ENCODE assay signal across 14 cellular contexts in the genomic region with DNA sequence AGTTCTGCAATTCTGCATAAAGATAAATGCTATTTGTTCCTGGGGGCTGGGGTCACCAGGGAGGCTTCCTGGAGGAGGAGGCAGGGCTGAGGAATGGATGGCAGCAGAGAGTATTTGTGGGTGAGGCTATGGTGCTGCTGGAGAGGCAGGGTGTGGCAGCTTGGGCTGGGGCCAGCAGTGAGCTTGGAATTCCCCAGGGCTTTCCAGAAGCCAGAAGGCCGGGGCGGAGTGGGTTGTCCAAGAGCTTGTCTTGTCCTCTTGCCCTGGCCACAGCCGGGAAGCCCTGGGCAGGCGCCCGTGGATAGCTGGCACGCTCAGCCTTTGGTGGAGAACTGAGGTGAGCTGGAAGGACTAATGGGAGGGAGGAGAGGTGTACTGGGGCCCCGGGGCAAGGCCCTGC. TPM values are rescaled to one million over a fixed set of nuclear protein-coding genes. Genes with fewer than 3 reads are reported as not detected.
DNase-seq lines count a peak whose midpoint lies in the region; ATAC-seq and TF ChIP-seq lines count a peak whose summit lies in the region.
"Had no signal": no experiment of that assay in that cellular context is flagged by ENCODE, and none has a peak within 500 bp of the region (broad histone marks: within the 10 kb centered on the region; RNA-seq: fewer than 3 reads in every experiment).

No MANE protein-coding gene starts in this region.

- DNase-seq in GM03348 (ENCODE audit: low spot score) (peak; percentile 53), Panc1 (ENCODE audit: low read depth, low spot score) (no peak), glomerular visceral epithelial cell (ENCODE audit: extremely low spot score) (peak; percentile 66), psoas muscle (peak; percentile 30 to 68), NCI-H510A treated with DMSO at 0.1 percent for 48 hours (lab: John Stamatoyannopoulos, UW) (no peak)
- DNase-seq in stimulated activated naive CD8-positive, alpha-beta T cell treated with anti-CD3 and anti-CD28 coated beads, Interleukin-15, amount 100 ng/mL, for 72 hours, result no peak
- DNase-seq: activated T-cell treated with anti-CD3 and anti-CD28 coated beads, Interleukin-2, amount 50 U/mL, for 48 hours; CD8-positive, alpha-beta memory T cell; H9; SIG-M5 had no signal

- POLR2A ChIA-PET in Panc1 (lab: Charles Lee), result interaction anchor here (0.6 kb wide), 1 partner anchor 172 kb away, joined by 3 read pairs; no protein-coding TSS in a partner anchor

- BruUV-seq in Panc1 (replicated peaks; lab: Mats Ljungman, UMichigan), result no TSS peak

- WGBS in psoas muscle, 3 donors, result 23 to 28% (median 26%) methylated on average over 7 of the region's 7 CpGs

- H3K4me1 Mint-ChIP-seq in stimulated activated naive CD8-positive, alpha-beta T cell treated with anti-CD3 and anti-CD28 coated beads, Interleukin-15, amount 100 ng/mL, for 72 hours, result no peaks in the 10 kb centered on the region

- H3K9me3 Mint-ChIP-seq in stimulated activated naive CD8-positive, alpha-beta T cell treated with anti-CD3 and anti-CD28 coated beads, Interleukin-15, amount 100 ng/mL, for 72 hours, result no peaks in the 10 kb centered on the region
- H3K9me3 Mint-ChIP-seq: CD8-positive, alpha-beta memory T cell had no signal

- H3K27ac ChIP-seq in Panc1 (ENCODE audit: low read length) (no peak overlapping the region), psoas muscle (no peak overlapping the region)
- H3K27ac ChIP-seq: epithelial cell of prostate had no signal

- H3K4me3 Mint-ChIP-seq in stimulated activated naive CD8-positive, alpha-beta T cell treated with anti-CD3 and anti-CD28 coated beads, Interleukin-15, amount 100 ng/mL, for 72 hours, result no peak overlapping the region
- H3K4me3 Mint-ChIP-seq: brain; CD8-positive, alpha-beta memory T cell; H9 had no signal

- H3K27me3 Mint-ChIP-seq in stimulated activated naive CD8-positive, alpha-beta T cell treated with anti-CD3 and anti-CD28 coated beads, Interleukin-15, amount 100 ng/mL, for 72 hours, result no peaks in the 10 kb centered on the region
- H3K27me3 Mint-ChIP-seq: brain had no signal

- H3K27ac Mint-ChIP-seq in stimulated activated naive CD8-positive, alpha-beta T cell treated with anti-CD3 and anti-CD28 coated beads, Interleukin-15, amount 100 ng/mL, for 72 hours, result no peak overlapping the region
- H3K27ac Mint-ChIP-seq: brain, H9 had no signal

- ATAC-seq in Panc1 (peak; percentile 59), psoas muscle (no peak), GM18907 (IDR thresholded peaks at IDR 0.05; ENCODE audit: unreplicated experiment) (no peak), HG03175 (IDR thresholded peaks at IDR 0.05; ENCODE audit: unreplicated experiment) (no peak)
- no peak for ATAC-seq in stimulated activated naive CD8-positive, alpha-beta T cell treated with anti-CD3 and anti-CD28 coated beads, Interleukin-15, amount 100 ng/mL, for 72 hours

- H3K4me1 ChIP-seq in Panc1 (ENCODE audit: control insufficient read depth, insufficient read depth, low read length) (no peaks in the 10 kb centered on the region), psoas muscle (no peaks in the 10 kb centered on the region)

- H3K27me3 ChIP-seq in Panc1 (ENCODE audit: control insufficient read depth, insufficient read depth, low read length) (no peaks in the 10 kb centered on the region), psoas muscle (ENCODE audit: insufficient read depth in 3 of 3, low read length in 2 of 3) (peaks cover 0 to 2% (median 0%) of the 10 kb centered on the region in 3 donors)

- H3K36me3 ChIP-seq in Panc1 (ENCODE audit: control insufficient read depth, insufficient read depth, low read length) (no peaks in the 10 kb centered on the region), psoas muscle (ENCODE audit: insufficient read depth in 1 of 2, low read depth in 1 of 2) (no peaks in the 10 kb centered on the region)

- TF ChIP-seq CTCF in Panc1 (IDR thresholded peaks at IDR 0.05) (no peak), psoas muscle (IDR thresholded peaks at IDR 0.05) (no peak)

- no peak overlapping the region for H3K4me3 ChIP-seq in Panc1 (ENCODE audit: low read depth in 2 of 2, low read length in 2 of 2)
- no peak overlapping the region for H3K4me3 ChIP-seq in psoas muscle

- in situ Hi-C loops in Panc1 (cut with HindIII; ENCODE audit: low pct_unique_long_range_greater_than_20kb, low sequenced_read_pairs), result no loop called here

- no peaks in the 10 kb centered on the region for H3K9me3 ChIP-seq in Panc1 (ENCODE audit: control insufficient read depth, insufficient read depth, low read depth, low read length)
- H3K9me3 ChIP-seq in psoas muscle, result no peaks in the 10 kb centered on the region

- CTCF ChIA-PET in Panc1 (lab: Charles Lee), result interaction anchor here (0.5 kb wide), 1 partner anchor 11 kb away, joined by 11 read pairs; no protein-coding TSS in a partner anchor

- intact Hi-C loops in Panc1 (cut with micrococcal nuclease; ENCODE audit: unreplicated experiment), result no loop called here
- intact Hi-C loops in psoas muscle (cut with DNase I), result no loop called here

RNA-seq across cellular contexts. Expression of gene CNOT6, which starts 27.2 kb away (rescaled TPM):
- total RNA-seq in Panc1 (2021; ENCODE audit: unreplicated experiment) (32.8 TPM), psoas muscle (10 to 100 TPM in 1 of 4 donors, 1 to 10 TPM in 3; 7.0 to 12.7 (median 8.9) TPM)
- 34.0 TPM for polyA plus RNA-seq in Panc1 (2012; ENCODE audit: insufficient read length)
- polyA plus RNA-seq in psoas muscle, result 10 to 100 TPM in 1 of 3 donors, 1 to 10 TPM in 2; 3.6 to 13.7 (median 8.4) TPM

Comparison
In these comparisons a context has a peak if more than half of its experiments do, and no peak if none do; other contexts are left out.
1. DNase-seq: peak in GM03348 (single experiment), glomerular visceral epithelial cell (single experiment) and psoas muscle (2 of 2); none in Panc1 (single experiment), NCI-H510A treated with DMSO at 0.1 percent for 48 hours (single experiment) and stimulated activated naive CD8-positive, alpha-beta T cell treated with anti-CD3 and anti-CD28 coated beads, Interleukin-15, amount 100 ng/mL, for 72 hours (0 of 2).